Comparison of ENCODE assay signal across 1 cellular context in the genomic region with DNA sequence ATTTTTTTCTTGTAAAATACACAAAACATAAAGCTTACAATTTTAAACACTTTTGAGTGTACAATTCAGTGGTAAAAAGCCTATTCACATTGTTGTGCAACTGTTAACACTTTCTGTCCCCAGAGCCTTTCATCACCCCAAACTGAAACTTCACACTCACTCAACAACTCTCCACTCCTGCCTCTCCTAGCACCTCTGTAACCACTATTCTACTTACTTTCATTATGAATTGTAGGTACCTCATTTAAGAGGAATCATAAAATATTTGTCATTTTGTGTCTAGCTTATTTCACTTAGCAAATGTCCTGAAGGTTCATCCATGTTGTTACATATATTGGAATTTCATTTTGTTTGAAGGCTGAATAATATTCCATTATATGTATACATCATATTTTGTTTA.
TF ChIP-seq lines count a peak whose summit lies in the region.

No MANE protein-coding gene starts in this region.

TF ChIP-seq in GM12878, 131 proteins besides CTCF, POLR2A, EP300 and RAD21 (continued from another document):
- TF ChIP-seq, protein P1, sequence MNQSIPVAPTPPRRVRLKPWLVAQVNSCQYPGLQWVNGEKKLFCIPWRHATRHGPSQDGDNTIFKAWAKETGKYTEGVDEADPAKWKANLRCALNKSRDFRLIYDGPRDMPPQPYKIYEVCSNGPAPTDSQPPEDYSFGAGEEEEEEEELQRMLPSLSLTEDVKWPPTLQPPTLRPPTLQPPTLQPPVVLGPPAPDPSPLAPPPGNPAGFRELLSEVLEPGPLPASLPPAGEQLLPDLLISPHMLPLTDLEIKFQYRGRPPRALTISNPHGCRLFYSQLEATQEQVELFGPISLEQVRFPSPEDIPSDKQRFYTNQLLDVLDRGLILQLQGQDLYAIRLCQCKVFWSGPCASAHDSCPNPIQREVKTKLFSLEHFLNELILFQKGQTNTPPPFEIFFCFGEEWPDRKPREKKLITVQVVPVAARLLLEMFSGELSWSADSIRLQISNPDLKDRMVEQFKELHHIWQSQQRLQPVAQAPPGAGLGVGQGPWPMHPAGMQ (IDR thresholded peaks at IDR 0.05; ENCODE audit: borderline replicate concordance) = no peak
- no peak for TF ChIP-seq SRF (IDR thresholded peaks at IDR 0.05; ENCODE audit: low read depth in 2 of 2, low read length in 2 of 2)
- TF ChIP-seq, protein P2, sequence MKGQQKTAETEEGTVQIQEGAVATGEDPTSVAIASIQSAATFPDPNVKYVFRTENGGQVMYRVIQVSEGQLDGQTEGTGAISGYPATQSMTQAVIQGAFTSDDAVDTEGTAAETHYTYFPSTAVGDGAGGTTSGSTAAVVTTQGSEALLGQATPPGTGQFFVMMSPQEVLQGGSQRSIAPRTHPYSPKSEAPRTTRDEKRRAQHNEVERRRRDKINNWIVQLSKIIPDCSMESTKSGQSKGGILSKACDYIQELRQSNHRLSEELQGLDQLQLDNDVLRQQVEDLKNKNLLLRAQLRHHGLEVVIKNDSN (IDR thresholded peaks at IDR 0.05; ENCODE audit: borderline replicate concordance, extremely low read length, insufficient read depth, low read depth, low read length) = no peak
- TF ChIP-seq EZH2 (IDR thresholded peaks at IDR 0.05; ENCODE audit: borderline replicate concordance, control insufficient read depth, low read depth, low read length) = no peak
- no peak for TF ChIP-seq SMC3 (IDR thresholded peaks at IDR 0.05; ENCODE audit: borderline replicate concordance, low read length)
- TF ChIP-seq KDM1A (IDR thresholded peaks at IDR 0.05; ENCODE audit: borderline replicate concordance) = no peak
- TF ChIP-seq, protein P3, sequence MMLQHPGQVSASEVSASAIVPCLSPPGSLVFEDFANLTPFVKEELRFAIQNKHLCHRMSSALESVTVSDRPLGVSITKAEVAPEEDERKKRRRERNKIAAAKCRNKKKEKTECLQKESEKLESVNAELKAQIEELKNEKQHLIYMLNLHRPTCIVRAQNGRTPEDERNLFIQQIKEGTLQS (IDR thresholded peaks at IDR 0.05; ENCODE audit: borderline replicate concordance, extremely low read depth, low read depth, low read length) = no peak
- TF ChIP-seq, protein P4, sequence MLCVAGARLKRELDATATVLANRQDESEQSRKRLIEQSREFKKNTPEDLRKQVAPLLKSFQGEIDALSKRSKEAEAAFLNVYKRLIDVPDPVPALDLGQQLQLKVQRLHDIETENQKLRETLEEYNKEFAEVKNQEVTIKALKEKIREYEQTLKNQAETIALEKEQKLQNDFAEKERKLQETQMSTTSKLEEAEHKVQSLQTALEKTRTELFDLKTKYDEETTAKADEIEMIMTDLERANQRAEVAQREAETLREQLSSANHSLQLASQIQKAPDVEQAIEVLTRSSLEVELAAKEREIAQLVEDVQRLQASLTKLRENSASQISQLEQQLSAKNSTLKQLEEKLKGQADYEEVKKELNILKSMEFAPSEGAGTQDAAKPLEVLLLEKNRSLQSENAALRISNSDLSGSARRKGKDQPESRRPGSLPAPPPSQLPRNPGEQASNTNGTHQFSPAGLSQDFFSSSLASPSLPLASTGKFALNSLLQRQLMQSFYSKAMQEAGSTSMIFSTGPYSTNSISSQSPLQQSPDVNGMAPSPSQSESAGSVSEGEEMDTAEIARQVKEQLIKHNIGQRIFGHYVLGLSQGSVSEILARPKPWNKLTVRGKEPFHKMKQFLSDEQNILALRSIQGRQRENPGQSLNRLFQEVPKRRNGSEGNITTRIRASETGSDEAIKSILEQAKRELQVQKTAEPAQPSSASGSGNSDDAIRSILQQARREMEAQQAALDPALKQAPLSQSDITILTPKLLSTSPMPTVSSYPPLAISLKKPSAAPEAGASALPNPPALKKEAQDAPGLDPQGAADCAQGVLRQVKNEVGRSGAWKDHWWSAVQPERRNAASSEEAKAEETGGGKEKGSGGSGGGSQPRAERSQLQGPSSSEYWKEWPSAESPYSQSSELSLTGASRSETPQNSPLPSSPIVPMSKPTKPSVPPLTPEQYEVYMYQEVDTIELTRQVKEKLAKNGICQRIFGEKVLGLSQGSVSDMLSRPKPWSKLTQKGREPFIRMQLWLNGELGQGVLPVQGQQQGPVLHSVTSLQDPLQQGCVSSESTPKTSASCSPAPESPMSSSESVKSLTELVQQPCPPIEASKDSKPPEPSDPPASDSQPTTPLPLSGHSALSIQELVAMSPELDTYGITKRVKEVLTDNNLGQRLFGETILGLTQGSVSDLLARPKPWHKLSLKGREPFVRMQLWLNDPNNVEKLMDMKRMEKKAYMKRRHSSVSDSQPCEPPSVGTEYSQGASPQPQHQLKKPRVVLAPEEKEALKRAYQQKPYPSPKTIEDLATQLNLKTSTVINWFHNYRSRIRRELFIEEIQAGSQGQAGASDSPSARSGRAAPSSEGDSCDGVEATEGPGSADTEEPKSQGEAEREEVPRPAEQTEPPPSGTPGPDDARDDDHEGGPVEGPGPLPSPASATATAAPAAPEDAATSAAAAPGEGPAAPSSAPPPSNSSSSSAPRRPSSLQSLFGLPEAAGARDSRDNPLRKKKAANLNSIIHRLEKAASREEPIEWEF (IDR thresholded peaks at IDR 0.05; ENCODE audit: insufficient replicate concordance, low read depth, low read length) = no peak
- no peak for TF ChIP-seq FOXK2 (IDR thresholded peaks at IDR 0.05)
- no peak for TF ChIP-seq EGR1 (IDR thresholded peaks at IDR 0.05; ENCODE audit: borderline replicate concordance in 1 of 2, low read depth in 2 of 2, low read length in 2 of 2)
- no peak for TF ChIP-seq KAT2A (conservative IDR thresholded peaks at IDR 0.05; ENCODE audit: control insufficient read depth, low read depth, low read length)
- TF ChIP-seq, protein P5, sequence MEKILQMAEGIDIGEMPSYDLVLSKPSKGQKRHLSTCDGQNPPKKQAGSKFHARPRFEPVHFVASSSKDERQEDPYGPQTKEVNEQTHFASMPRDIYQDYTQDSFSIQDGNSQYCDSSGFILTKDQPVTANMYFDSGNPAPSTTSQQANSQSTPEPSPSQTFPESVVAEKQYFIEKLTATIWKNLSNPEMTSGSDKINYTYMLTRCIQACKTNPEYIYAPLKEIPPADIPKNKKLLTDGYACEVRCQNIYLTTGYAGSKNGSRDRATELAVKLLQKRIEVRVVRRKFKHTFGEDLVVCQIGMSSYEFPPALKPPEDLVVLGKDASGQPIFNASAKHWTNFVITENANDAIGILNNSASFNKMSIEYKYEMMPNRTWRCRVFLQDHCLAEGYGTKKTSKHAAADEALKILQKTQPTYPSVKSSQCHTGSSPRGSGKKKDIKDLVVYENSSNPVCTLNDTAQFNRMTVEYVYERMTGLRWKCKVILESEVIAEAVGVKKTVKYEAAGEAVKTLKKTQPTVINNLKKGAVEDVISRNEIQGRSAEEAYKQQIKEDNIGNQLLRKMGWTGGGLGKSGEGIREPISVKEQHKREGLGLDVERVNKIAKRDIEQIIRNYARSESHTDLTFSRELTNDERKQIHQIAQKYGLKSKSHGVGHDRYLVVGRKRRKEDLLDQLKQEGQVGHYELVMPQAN (conservative IDR thresholded peaks at IDR 0.05) = no peak
- TF ChIP-seq GATAD2B (conservative IDR thresholded peaks at IDR 0.05; ENCODE audit: low read depth) = no peak
- TF ChIP-seq, protein P6, sequence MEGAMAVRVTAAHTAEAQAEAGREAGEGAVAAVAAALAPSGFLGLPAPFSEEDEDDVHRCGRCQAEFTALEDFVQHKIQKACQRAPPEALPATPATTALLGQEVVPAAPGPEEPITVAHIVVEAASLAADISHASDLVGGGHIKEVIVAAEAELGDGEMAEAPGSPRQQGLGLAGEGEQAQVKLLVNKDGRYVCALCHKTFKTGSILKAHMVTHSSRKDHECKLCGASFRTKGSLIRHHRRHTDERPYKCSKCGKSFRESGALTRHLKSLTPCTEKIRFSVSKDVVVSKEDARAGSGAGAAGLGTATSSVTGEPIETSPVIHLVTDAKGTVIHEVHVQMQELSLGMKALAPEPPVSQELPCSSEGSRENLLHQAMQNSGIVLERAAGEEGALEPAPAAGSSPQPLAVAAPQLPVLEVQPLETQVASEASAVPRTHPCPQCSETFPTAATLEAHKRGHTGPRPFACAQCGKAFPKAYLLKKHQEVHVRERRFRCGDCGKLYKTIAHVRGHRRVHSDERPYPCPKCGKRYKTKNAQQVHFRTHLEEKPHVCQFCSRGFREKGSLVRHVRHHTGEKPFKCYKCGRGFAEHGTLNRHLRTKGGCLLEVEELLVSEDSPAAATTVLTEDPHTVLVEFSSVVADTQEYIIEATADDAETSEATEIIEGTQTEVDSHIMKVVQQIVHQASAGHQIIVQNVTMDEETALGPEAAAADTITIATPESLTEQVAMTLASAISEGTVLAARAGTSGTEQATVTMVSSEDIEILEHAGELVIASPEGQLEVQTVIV (IDR thresholded peaks at IDR 0.05; ENCODE audit: borderline replicate concordance, partially characterized antibody) = no peak
- TF ChIP-seq POLR2AphosphoS2 (IDR thresholded peaks at IDR 0.05; ENCODE audit: low read depth, low read length) = no peak
- TF ChIP-seq FOS (IDR thresholded peaks at IDR 0.05; ENCODE audit: borderline replicate concordance, extremely low read depth, insufficient read length) = no peak
- TF ChIP-seq SUPT20H (IDR thresholded peaks at IDR 0.05; ENCODE audit: borderline replicate concordance, control insufficient read depth, low read depth, low read length) = no peak
- TF ChIP-seq SREBF1 (IDR thresholded peaks at IDR 0.05; ENCODE audit: low read length) = no peak
- TF ChIP-seq, protein P7, sequence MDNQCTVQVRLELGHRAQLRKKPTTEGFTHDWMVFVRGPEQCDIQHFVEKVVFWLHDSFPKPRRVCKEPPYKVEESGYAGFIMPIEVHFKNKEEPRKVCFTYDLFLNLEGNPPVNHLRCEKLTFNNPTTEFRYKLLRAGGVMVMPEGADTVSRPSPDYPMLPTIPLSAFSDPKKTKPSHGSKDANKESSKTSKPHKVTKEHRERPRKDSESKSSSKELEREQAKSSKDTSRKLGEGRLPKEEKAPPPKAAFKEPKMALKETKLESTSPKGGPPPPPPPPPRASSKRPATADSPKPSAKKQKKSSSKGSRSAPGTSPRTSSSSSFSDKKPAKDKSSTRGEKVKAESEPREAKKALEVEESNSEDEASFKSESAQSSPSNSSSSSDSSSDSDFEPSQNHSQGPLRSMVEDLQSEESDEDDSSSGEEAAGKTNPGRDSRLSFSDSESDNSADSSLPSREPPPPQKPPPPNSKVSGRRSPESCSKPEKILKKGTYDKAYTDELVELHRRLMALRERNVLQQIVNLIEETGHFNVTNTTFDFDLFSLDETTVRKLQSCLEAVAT (IDR thresholded peaks at IDR 0.05) = no peak
- no peak; the same call in 1 of the 2 replicates for TF ChIP-seq BCL11A (IDR thresholded peaks at IDR 0.05; ENCODE audit: low read depth, low read length)
- TF ChIP-seq PML (IDR thresholded peaks at IDR 0.05; ENCODE audit: low read length) = no peak
- no peak for TF ChIP-seq GABPA (IDR thresholded peaks at IDR 0.05; ENCODE audit: low read depth)
- no peak for TF ChIP-seq CREM (IDR thresholded peaks at IDR 0.05; ENCODE audit: low read depth)
- TF ChIP-seq, protein P8, sequence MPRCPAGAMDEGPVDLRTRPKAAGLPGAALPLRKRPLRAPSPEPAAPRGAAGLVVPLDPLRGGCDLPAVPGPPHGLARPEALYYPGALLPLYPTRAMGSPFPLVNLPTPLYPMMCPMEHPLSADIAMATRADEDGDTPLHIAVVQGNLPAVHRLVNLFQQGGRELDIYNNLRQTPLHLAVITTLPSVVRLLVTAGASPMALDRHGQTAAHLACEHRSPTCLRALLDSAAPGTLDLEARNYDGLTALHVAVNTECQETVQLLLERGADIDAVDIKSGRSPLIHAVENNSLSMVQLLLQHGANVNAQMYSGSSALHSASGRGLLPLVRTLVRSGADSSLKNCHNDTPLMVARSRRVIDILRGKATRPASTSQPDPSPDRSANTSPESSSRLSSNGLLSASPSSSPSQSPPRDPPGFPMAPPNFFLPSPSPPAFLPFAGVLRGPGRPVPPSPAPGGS (IDR thresholded peaks at IDR 0.05; ENCODE audit: borderline replicate concordance, insufficient read depth, low read depth, low read length, poor library complexity, severe bottlenecking) = no peak
- TF ChIP-seq, protein P9, sequence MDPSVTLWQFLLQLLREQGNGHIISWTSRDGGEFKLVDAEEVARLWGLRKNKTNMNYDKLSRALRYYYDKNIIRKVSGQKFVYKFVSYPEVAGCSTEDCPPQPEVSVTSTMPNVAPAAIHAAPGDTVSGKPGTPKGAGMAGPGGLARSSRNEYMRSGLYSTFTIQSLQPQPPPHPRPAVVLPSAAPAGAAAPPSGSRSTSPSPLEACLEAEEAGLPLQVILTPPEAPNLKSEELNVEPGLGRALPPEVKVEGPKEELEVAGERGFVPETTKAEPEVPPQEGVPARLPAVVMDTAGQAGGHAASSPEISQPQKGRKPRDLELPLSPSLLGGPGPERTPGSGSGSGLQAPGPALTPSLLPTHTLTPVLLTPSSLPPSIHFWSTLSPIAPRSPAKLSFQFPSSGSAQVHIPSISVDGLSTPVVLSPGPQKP (IDR thresholded peaks at IDR 0.05; ENCODE audit: low read depth, low read length) = no peak
- no peak for TF ChIP-seq RCOR1 (conservative IDR thresholded peaks at IDR 0.05; ENCODE audit: low read depth, low read length)
- no peak for TF ChIP-seq MEF2A (IDR thresholded peaks at IDR 0.05; ENCODE audit: insufficient read depth, low read depth, low read length)
- TF ChIP-seq NR2C1 (IDR thresholded peaks at IDR 0.05) = no peak
